7 cellular contexts compared by ENCODE assay signal in genomic region chr9:102223320-102224136, GRCh38.
DNase-seq lines count a peak whose midpoint lies in the region; ATAC-seq, FAIRE-seq and TF ChIP-seq lines count a peak whose summit lies in the region.
"Not testable (repeated sequence)": the region's sequence is repeated elsewhere in the genome, so short reads cannot be mapped to it uniquely, and the experiment has no call there.

No MANE protein-coding gene starts in this region.

- H3K4me3 ChIP-seq in HUES6 (ENCODE audit: low read depth, low read length) = peak overlapping the region; percentile 74
- H3K4me3 ChIP-seq in PC-3 (ENCODE audit: low read length) = peak overlapping the region; percentile 55
- peak overlapping the region; percentile 48 to 55 (median 52); a peak in 7 of 8 replicates for H3K4me3 ChIP-seq in H1 (ENCODE audit: extremely low read depth in 1 of 4, insufficient read depth in 2 of 4, low read depth in 3 of 4, low read length in 4 of 4)
- peak overlapping the region; percentile 44; the same call in 1 of the 2 replicates for H3K4me3 ChIP-seq in iPS-18c (ENCODE audit: insufficient read depth, low read depth, low read length)
- not testable (repeated sequence) for H3K4me3 ChIP-seq in mesendoderm (ENCODE audit: low read length)
- H3K4me3 ChIP-seq in neuronal stem cell (ENCODE audit: low read length in 2 of 2) = peak overlapping the region in 1 of 2 donors; percentile 35

- POLR2A ChIA-PET in PC-3 (lab: Charles Lee; ENCODE audit: unreplicated experiment); H1 (lab: Charles Lee; ENCODE audit: partially characterized antibody): not testable (repeated sequence)

- CTCF ChIA-PET in PC-3 (lab: Charles Lee); H1 (lab: Charles Lee; ENCODE audit: partially characterized antibody): not testable (repeated sequence)

- not testable (repeated sequence) for H3K4me1 ChIP-seq in HUES6 (ENCODE audit: control insufficient read depth, insufficient read depth, low read length); PC-3 (ENCODE audit: insufficient read depth, low read length); H1 (replicated peaks in 1 of 4; ENCODE audit: control insufficient read depth in 3 of 4, insufficient read depth in 4 of 4, low read length in 3 of 4); mesendoderm (ENCODE audit: control insufficient read depth, low read depth, low read length); neuronal stem cell (ENCODE audit: control insufficient read depth in 2 of 2, insufficient read depth in 1 of 2, low read depth in 1 of 2, low read length in 2 of 2)

- not testable (repeated sequence) for H3K4ac ChIP-seq in H1 (replicated peaks; ENCODE audit: insufficient read length, low read depth, low read length); mesendoderm (ENCODE audit: low read depth, low read length); neuronal stem cell (ENCODE audit: low read length)

- H3K79me2 ChIP-seq in PC-3 (ENCODE audit: low read length); H1 (ENCODE audit: control insufficient read depth in 1 of 2, insufficient read depth in 2 of 2, low read length in 2 of 2); mesendoderm (ENCODE audit: control insufficient read depth, insufficient read depth, low read length): not testable (repeated sequence)

- H3K27ac ChIP-seq in HUES6 (ENCODE audit: low read depth, low read length) (peak overlapping the region; percentile 75), H1 (ENCODE audit: low read depth, low read length) (peak overlapping the region; percentile 52; the same call in 1 of the 2 replicates)
- H3K27ac ChIP-seq in PC-3 (ENCODE audit: low read length); mesendoderm (ENCODE audit: low read depth, low read length); neuronal stem cell (replicated peaks; ENCODE audit: low read length): not testable (repeated sequence)

- not testable (repeated sequence) for H4K5ac ChIP-seq in H1 (ENCODE audit: insufficient read length, low read depth, low read length); mesendoderm (ENCODE audit: low read length)

- not testable (repeated sequence) for FAIRE-seq in H1 (lab: Jason Lieb, UNC)

- not testable (repeated sequence) for BruUV-seq in PC-3 (replicated peaks; lab: Mats Ljungman, UMichigan)

- H2BK12ac ChIP-seq in H1 (ENCODE audit: low read depth, low read length); neuronal stem cell (ENCODE audit: low read length): not testable (repeated sequence)

- not testable (repeated sequence) for TF ChIP-seq EP300 in H1 (IDR thresholded peaks at IDR 0.05; ENCODE audit: borderline replicate concordance in 1 of 2, low read depth in 2 of 2, low read length in 2 of 2)

- not testable (repeated sequence) for H3K79me1 ChIP-seq in H1 (ENCODE audit: low read depth, low read length); mesendoderm (ENCODE audit: low read length); neuronal stem cell (ENCODE audit: low read depth, low read length)

- H3K23ac ChIP-seq in H1 (ENCODE audit: insufficient read length); mesendoderm (ENCODE audit: low read length); neuronal stem cell (ENCODE audit: low read depth, low read length, poor library complexity): not testable (repeated sequence)

- H3K9ac ChIP-seq in HUES6 (ENCODE audit: low read length) = peak overlapping the region; percentile 78
- not testable (repeated sequence) for H3K9ac ChIP-seq in PC-3 (ENCODE audit: low read length); neuronal stem cell (ENCODE audit: low read depth, low read length, poor library complexity)
- peak overlapping the region in 2 of 4 experiments; percentile 34 to 60; a peak in 4 of 7 replicates for H3K9ac ChIP-seq in H1 (replicated peaks in 1 of 4; ENCODE audit: extremely low read depth in 1 of 4, low read depth in 3 of 4, low read length in 3 of 4)
- H3K9ac ChIP-seq in mesendoderm (ENCODE audit: low read length) = peak overlapping the region; percentile 21

- H2BK5ac ChIP-seq in H1 (ENCODE audit: low read depth, low read length); mesendoderm (ENCODE audit: low read length); neuronal stem cell (ENCODE audit: low read length): not testable (repeated sequence)

- H3K56ac ChIP-seq in H1 (replicated peaks; ENCODE audit: insufficient read length, low read depth, low read length) = not testable (repeated sequence)
- peak overlapping the region; percentile 76 for H3K56ac ChIP-seq in mesendoderm (ENCODE audit: low read length)

- TF ChIP-seq CTCF in PC-3 (conservative IDR thresholded peaks at IDR 0.05; ENCODE audit: low read depth, low read length); H1 (IDR thresholded peaks at IDR 0.05; ENCODE audit: control extremely low read depth in 1 of 3, insufficient read depth in 1 of 3, low read depth in 1 of 3, low read length in 3 of 3): not testable (repeated sequence)

- not testable (repeated sequence) for TF ChIP-seq RAD21 in H1 (IDR thresholded peaks at IDR 0.05 in 1 of 2, conservative IDR thresholded peaks at IDR 0.05 in 1 of 2; ENCODE audit: low read depth in 2 of 2, low read length in 2 of 2)

- not testable (repeated sequence) for H2BK20ac ChIP-seq in H1 (ENCODE audit: low read length)

- peak in 1 of 2 experiments; percentile 32; a peak in 1 of 3 replicates for TF ChIP-seq POLR2A in H1 (IDR thresholded peaks at IDR 0.05; ENCODE audit: control extremely low read depth in 1 of 2, low read depth in 2 of 2, low read length in 2 of 2)

- ATAC-seq in PC-3 = not testable (repeated sequence)

- 0 out of 2 replicates have a peak overlapping the region, but pooled peaks have one; percentile 25 for H4K8ac ChIP-seq in H1 (ENCODE audit: extremely low read depth, insufficient read depth, low read length)
- H4K8ac ChIP-seq in mesendoderm (ENCODE audit: low read depth, low read length); neuronal stem cell (ENCODE audit: low read depth, low read length): not testable (repeated sequence)

- H2BK15ac ChIP-seq in H1 (ENCODE audit: low read length); mesendoderm (replicated peaks; ENCODE audit: low read depth); neuronal stem cell (ENCODE audit: low read length): not testable (repeated sequence)

- H3K4me2 ChIP-seq in PC-3 (ENCODE audit: low read length) = peak overlapping the region; percentile 51; the same call in 1 of the 2 replicates
- peak overlapping the region; percentile 48 to 49 for H3K4me2 ChIP-seq in H1 (ENCODE audit: insufficient read depth in 1 of 2, low read depth in 2 of 2, low read length in 2 of 2)
- not testable (repeated sequence) for H3K4me2 ChIP-seq in mesendoderm (ENCODE audit: low read length)
- peak overlapping the region; percentile 25 for H3K4me2 ChIP-seq in neuronal stem cell (ENCODE audit: insufficient read depth, low read length, poor library complexity, severe bottlenecking)

- H3F3A ChIP-seq in PC-3 (ENCODE audit: low read length, unreplicated experiment) = not testable (repeated sequence)

- not testable (repeated sequence) for H3K14ac ChIP-seq in H1 (ENCODE audit: insufficient read length); neuronal stem cell (ENCODE audit: low read length)

- not testable (repeated sequence) for H3K36me3 ChIP-seq in HUES6 (ENCODE audit: control insufficient read depth, insufficient read depth, low read length); PC-3 (ENCODE audit: low read depth, low read length); H1 (ENCODE audit: control insufficient read depth in 2 of 4, insufficient read depth in 4 of 4, low read length in 3 of 4); mesendoderm (ENCODE audit: control insufficient read depth, insufficient read depth, low read length); neuronal stem cell (replicated peaks in 1 of 2; ENCODE audit: control insufficient read depth in 2 of 2, insufficient read depth in 2 of 2, low read length in 2 of 2)

- intact Hi-C loops in PC-3 (cut with micrococcal nuclease) = not testable (repeated sequence)

- WGBS in H1 (ENCODE audit: extremely low coverage in 1 of 2, insufficient coverage in 1 of 2, insufficient read length in 1 of 2, insufficient replicate concordance in 2 of 2, low coverage in 1 of 2, low lambda C conversion rate in 2 of 2, missing lambda C conversion rate in 1 of 2), 2 experiments = 49% methylated on average over 27 of the region's 27 CpGs; no CpG with 5 or more reads in 1 of the 2 experiments
- WGBS in mesendoderm (ENCODE audit: extremely low coverage, insufficient coverage, low lambda C conversion rate) = no CpG with 5 or more reads among the region's 27 CpGs
- no CpG with 5 or more reads among the region's 27 CpGs for WGBS in neuronal stem cell (ENCODE audit: extremely low coverage in 2 of 2, insufficient read length in 2 of 2, insufficient replicate concordance in 1 of 2), 2 donors

- peak; percentile 13 for DNase-seq in DMS53 treated with DMSO at 0.1 percent for 48 hours (lab: John Stamatoyannopoulos, UW; ENCODE audit: unreplicated experiment)
- not testable (repeated sequence) for DNase-seq in PC-3; neuronal stem cell (ENCODE audit: low spot score)
- DNase-seq in H1 (ENCODE audit: low read depth in 1 of 2, low spot score in 2 of 2) = peak in 1 of 2 experiments; percentile 70
- peak; percentile 47 for DNase-seq in mesendoderm

- not testable (repeated sequence) for H4K91ac ChIP-seq in H1 (replicated peaks; ENCODE audit: insufficient read length, low read length); neuronal stem cell (ENCODE audit: low read depth, low read length, poor library complexity)

- H3K18ac ChIP-seq in H1 (ENCODE audit: extremely low read depth, low read length) = not testable (repeated sequence)
- peak overlapping the region; percentile 39 for H3K18ac ChIP-seq in mesendoderm (ENCODE audit: low read length)
- peak overlapping the region; percentile 71 for H3K18ac ChIP-seq in neuronal stem cell (ENCODE audit: low read length)

- H2AFZ ChIP-seq in PC-3 (ENCODE audit: low read length) (peak overlapping the region; percentile 30; the same call in 1 of the 2 replicates), H1 (ENCODE audit: low read length) (peak overlapping the region; percentile 88), neuronal stem cell (ENCODE audit: low read length) (peak overlapping the region; percentile 77)

- not testable (repeated sequence) for H3K9me3 ChIP-seq in HUES6 (ENCODE audit: control insufficient read depth, insufficient read depth, low read depth, low read length); PC-3 (ENCODE audit: low read length); H1 (ENCODE audit: insufficient read depth in 2 of 2, low read depth in 1 of 2, low read length in 1 of 2); iPS-18c (ENCODE audit: control insufficient read depth, insufficient read depth, low read length); neuronal stem cell (replicated peaks in 1 of 2; ENCODE audit: control insufficient read depth in 2 of 2, insufficient read depth in 1 of 2, low read depth in 1 of 2, low read length in 2 of 2)

- H2BK120ac ChIP-seq in H1 (replicated peaks; ENCODE audit: low read depth, low read length); mesendoderm (ENCODE audit: low read depth, low read length); neuronal stem cell (ENCODE audit: low read depth, low read length): not testable (repeated sequence)

- not testable (repeated sequence) for H3K9me2 ChIP-seq in PC-3 (replicated peaks; ENCODE audit: low read length)

- H3K27me3 ChIP-seq in HUES6 (ENCODE audit: control insufficient read depth, insufficient read depth, low read length); PC-3 (ENCODE audit: low read length); H1 (replicated peaks in 1 of 4; ENCODE audit: control insufficient read depth in 3 of 4, extremely low read depth in 1 of 4, insufficient read depth in 3 of 4, low read length in 3 of 4); mesendoderm (ENCODE audit: insufficient read depth, low read length, poor library complexity); neuronal stem cell (ENCODE audit: control insufficient read depth in 3 of 3, insufficient read depth in 3 of 3, low read depth in 1 of 3, low read length in 3 of 3): not testable (repeated sequence)

- not testable (repeated sequence) for H3K23me2 ChIP-seq in H1 (ENCODE audit: low read depth, low read length)

- not testable (repeated sequence) for H2AK5ac ChIP-seq in H1 (ENCODE audit: low read depth, low read length); mesendoderm (ENCODE audit: low read length); neuronal stem cell (ENCODE audit: low read depth, low read length)

- H4K20me1 ChIP-seq in PC-3 (ENCODE audit: low read length); H1 (replicated peaks in 1 of 2; ENCODE audit: control insufficient read depth in 1 of 2, insufficient read depth in 2 of 2, low read length in 2 of 2): not testable (repeated sequence)

Comparison
In these comparisons a context has a peak if more than half of its experiments do, and no peak if none do; other contexts are left out.
1. H2AFZ ChIP-seq: peak in every context shown above with its lines; median percentile 88 in H1; 77 in neuronal stem cell; 30 in PC-3.